In the genomic region with DNA sequence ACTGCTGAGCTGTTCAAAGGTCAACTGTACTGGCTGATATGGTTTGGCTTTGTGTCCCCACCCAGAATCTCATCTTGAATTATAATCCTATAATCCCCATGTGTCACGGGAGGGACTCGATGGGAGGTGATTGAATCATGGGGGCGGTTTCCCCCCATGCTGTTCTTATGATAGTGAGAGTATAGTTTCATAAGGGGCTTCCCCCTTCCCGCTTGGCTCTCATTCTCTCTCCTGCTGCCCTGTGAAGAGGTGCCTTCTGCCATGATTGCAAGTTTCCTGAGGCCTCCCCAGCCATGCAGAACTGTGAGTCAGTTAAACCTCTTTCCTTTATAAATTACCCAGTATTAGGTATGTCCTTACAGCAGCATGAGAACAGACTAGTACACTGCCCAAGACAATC, we compare ENCODE assay signal across 7 cellular contexts.
DNase-seq lines count a peak whose midpoint lies in the region; ATAC-seq lines count a peak whose summit lies in the region.
"Not testable (repeated sequence)": the region's sequence is repeated elsewhere in the genome, so short reads cannot be mapped to it uniquely, and the experiment has no call there.

No MANE protein-coding gene starts in this region.

- ATAC-seq in activated naive CD8-positive, alpha-beta T cell treated with anti-CD3 and anti-CD28 coated beads, Interleukin-2, amount 50 U/mL, for 24 hours: peak; percentile 38
- ATAC-seq in left colon: peak; percentile 26
- ATAC-seq in natural killer cell treated with Interleukin-12 subunit alpha and Interleukin-12 subunit beta and Interleukin-15 and Interleukin-18, amount 100 ng/mL, for 72 hours: not testable (repeated sequence)
- ATAC-seq in stimulated activated naive CD8-positive, alpha-beta T cell treated with anti-CD3 and anti-CD28 coated beads, Interleukin-15, Interleukin-2, amounts not matched to agents 100 U/mL and 50 U/mL, for 24 hours: peak; percentile 42

- H3K4me1 Mint-ChIP-seq in activated naive CD4-positive, alpha-beta T cell treated with anti-CD3 and anti-CD28 coated beads, Interleukin-2, amount 10 ng/mL, durations not matched to agents 7 days and 5 days: peaks cover 18% of the 10 kb centered on the region
- peaks cover 18% of the 10 kb centered on the region for H3K4me1 Mint-ChIP-seq in activated naive CD8-positive, alpha-beta T cell treated with anti-CD3 and anti-CD28 coated beads, Interleukin-2, amount 50 U/mL, for 24 hours
- peaks cover 17 to 21% of the 10 kb centered on the region in 2 donors for H3K4me1 Mint-ChIP-seq in natural killer cell treated with Interleukin-12 subunit alpha and Interleukin-12 subunit beta and Interleukin-15 and Interleukin-18, amount 100 ng/mL, for 72 hours (ENCODE audit: low read depth in 2 of 2)

- not testable (repeated sequence) for H3K27me3 Mint-ChIP-seq in activated naive CD4-positive, alpha-beta T cell treated with anti-CD3 and anti-CD28 coated beads, Interleukin-2, amount 10 ng/mL, durations not matched to agents 7 days and 5 days; activated naive CD8-positive, alpha-beta T cell treated with anti-CD3 and anti-CD28 coated beads, Interleukin-2, amount 50 U/mL, for 24 hours; natural killer cell treated with Interleukin-12 subunit alpha and Interleukin-12 subunit beta and Interleukin-15 and Interleukin-18, amount 100 ng/mL, for 72 hours

- CTCF ChIA-PET in activated naive CD4-positive, alpha-beta T cell treated with anti-CD3 and anti-CD28 coated beads, Interleukin-2, amount 10 ng/mL, durations not matched to agents 7 days and 5 days (lab: Charles Lee): interaction anchor here (1.4 kb wide), 1 partner anchor 228 kb away, joined by 3 read pairs; no protein-coding TSS in a partner anchor

- H3K27ac Mint-ChIP-seq in activated naive CD4-positive, alpha-beta T cell treated with anti-CD3 and anti-CD28 coated beads, Interleukin-2, amount 10 ng/mL, durations not matched to agents 7 days and 5 days; activated naive CD8-positive, alpha-beta T cell treated with anti-CD3 and anti-CD28 coated beads, Interleukin-2, amount 50 U/mL, for 24 hours: not testable (repeated sequence)
- peak overlapping the region; percentile 18 to 58 for H3K27ac Mint-ChIP-seq in natural killer cell treated with Interleukin-12 subunit alpha and Interleukin-12 subunit beta and Interleukin-15 and Interleukin-18, amount 100 ng/mL, for 72 hours

- peak; percentile 28 for DNase-seq in NCI-H82 (lab: John Stamatoyannopoulos, UW)
- peak; percentile 18 for DNase-seq in activated CD8-positive, alpha-beta memory T cell treated with anti-CD3 and anti-CD28 coated beads, Interleukin-2, amount 50 U/mL, for 48 hours
- DNase-seq in activated naive CD4-positive, alpha-beta T cell treated with anti-CD3 and anti-CD28 coated beads, Interleukin-2, amount 10 ng/mL, durations not matched to agents 7 days and 5 days: peak; percentile 1
- not testable (repeated sequence) for DNase-seq in activated naive CD8-positive, alpha-beta T cell treated with anti-CD3 and anti-CD28 coated beads, Interleukin-2, amount 50 U/mL, for 24 hours; left colon; natural killer cell treated with Interleukin-12 subunit alpha and Interleukin-12 subunit beta and Interleukin-15 and Interleukin-18, amount 100 ng/mL, for 72 hours (ENCODE audit: low spot score); stimulated activated naive CD8-positive, alpha-beta T cell treated with anti-CD3 and anti-CD28 coated beads, Interleukin-15, Interleukin-2, amounts not matched to agents 100 U/mL and 50 U/mL, for 24 hours

- intact Hi-C loops in left colon (cut with DNase I, micrococcal nuclease): not testable (repeated sequence)

- H3K36me3 Mint-ChIP-seq in activated naive CD4-positive, alpha-beta T cell treated with anti-CD3 and anti-CD28 coated beads, Interleukin-2, amount 10 ng/mL, durations not matched to agents 7 days and 5 days: peaks cover 85% of the 10 kb centered on the region
- peaks cover 47% of the 10 kb centered on the region for H3K36me3 Mint-ChIP-seq in activated naive CD8-positive, alpha-beta T cell treated with anti-CD3 and anti-CD28 coated beads, Interleukin-2, amount 50 U/mL, for 24 hours (ENCODE audit: low read depth)
- H3K36me3 Mint-ChIP-seq in natural killer cell treated with Interleukin-12 subunit alpha and Interleukin-12 subunit beta and Interleukin-15 and Interleukin-18, amount 100 ng/mL, for 72 hours: peaks cover 13% of the 10 kb centered on the region

- H3K4me3 Mint-ChIP-seq in activated naive CD4-positive, alpha-beta T cell treated with anti-CD3 and anti-CD28 coated beads, Interleukin-2, amount 10 ng/mL, durations not matched to agents 7 days and 5 days; activated naive CD8-positive, alpha-beta T cell treated with anti-CD3 and anti-CD28 coated beads, Interleukin-2, amount 50 U/mL, for 24 hours; natural killer cell treated with Interleukin-12 subunit alpha and Interleukin-12 subunit beta and Interleukin-15 and Interleukin-18, amount 100 ng/mL, for 72 hours: not testable (repeated sequence)

- H3K9me3 Mint-ChIP-seq in activated naive CD4-positive, alpha-beta T cell treated with anti-CD3 and anti-CD28 coated beads, Interleukin-2, amount 10 ng/mL, durations not matched to agents 7 days and 5 days; activated naive CD8-positive, alpha-beta T cell treated with anti-CD3 and anti-CD28 coated beads, Interleukin-2, amount 50 U/mL, for 24 hours; natural killer cell treated with Interleukin-12 subunit alpha and Interleukin-12 subunit beta and Interleukin-15 and Interleukin-18, amount 100 ng/mL, for 72 hours: not testable (repeated sequence)
